Comparison of ENCODE assay signal across 1 cellular context in the genomic region with DNA sequence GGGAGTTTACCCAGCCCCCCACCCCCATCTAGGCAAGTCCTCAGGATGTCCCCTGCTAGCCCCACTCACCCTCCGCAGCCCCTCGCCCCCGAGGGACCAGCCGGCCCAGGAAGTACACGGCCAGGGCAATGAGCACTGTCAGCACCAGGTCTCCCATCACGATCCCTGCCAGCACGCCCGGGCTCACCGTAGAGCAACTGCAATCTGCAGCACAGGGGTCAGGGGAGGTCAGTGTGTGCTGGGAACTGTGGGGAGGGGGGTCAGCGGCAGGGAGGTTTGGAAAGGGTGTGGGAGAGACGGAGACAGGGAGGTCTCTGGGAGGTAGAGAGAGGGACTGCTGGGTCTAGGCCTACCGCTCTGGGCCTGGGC.
TF ChIP-seq lines count a peak whose summit lies in the region.

No MANE protein-coding gene starts in this region.

TF ChIP-seq in GM12878, 131 proteins besides CTCF, POLR2A, EP300 and RAD21:
- TF ChIP-seq FOXM1 (IDR thresholded peaks at IDR 0.05; ENCODE audit: low read depth, low read length) = no peak
- no peak for TF ChIP-seq SRF (IDR thresholded peaks at IDR 0.05; ENCODE audit: low read depth in 2 of 2, low read length in 2 of 2)
- TF ChIP-seq PML (IDR thresholded peaks at IDR 0.05; ENCODE audit: low read length) = no peak
- no peak for TF ChIP-seq SUZ12 (IDR thresholded peaks at IDR 0.05; ENCODE audit: unreplicated experiment)
- TF ChIP-seq, protein P1, sequence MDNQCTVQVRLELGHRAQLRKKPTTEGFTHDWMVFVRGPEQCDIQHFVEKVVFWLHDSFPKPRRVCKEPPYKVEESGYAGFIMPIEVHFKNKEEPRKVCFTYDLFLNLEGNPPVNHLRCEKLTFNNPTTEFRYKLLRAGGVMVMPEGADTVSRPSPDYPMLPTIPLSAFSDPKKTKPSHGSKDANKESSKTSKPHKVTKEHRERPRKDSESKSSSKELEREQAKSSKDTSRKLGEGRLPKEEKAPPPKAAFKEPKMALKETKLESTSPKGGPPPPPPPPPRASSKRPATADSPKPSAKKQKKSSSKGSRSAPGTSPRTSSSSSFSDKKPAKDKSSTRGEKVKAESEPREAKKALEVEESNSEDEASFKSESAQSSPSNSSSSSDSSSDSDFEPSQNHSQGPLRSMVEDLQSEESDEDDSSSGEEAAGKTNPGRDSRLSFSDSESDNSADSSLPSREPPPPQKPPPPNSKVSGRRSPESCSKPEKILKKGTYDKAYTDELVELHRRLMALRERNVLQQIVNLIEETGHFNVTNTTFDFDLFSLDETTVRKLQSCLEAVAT (IDR thresholded peaks at IDR 0.05) = peak; percentile 33; the same call in 1 of the 2 replicates
- no peak for TF ChIP-seq CUX1 (IDR thresholded peaks at IDR 0.05; ENCODE audit: insufficient replicate concordance, low read depth, low read length)
